In genomic region chr19:12769689-12770088, GRCh38 we compare ENCODE assay signal across 10 cellular contexts. TPM values are rescaled to one million over a fixed set of nuclear protein-coding genes. Genes with fewer than 3 reads are reported as not detected.
DNase-seq lines count a peak whose midpoint lies in the region; ATAC-seq, FAIRE-seq and TF ChIP-seq lines count a peak whose summit lies in the region.
"Had no signal": no experiment of that assay in that cellular context is flagged by ENCODE, and none has a peak within 500 bp of the region (broad histone marks: within the 10 kb centered on the region; RNA-seq: fewer than 3 reads in every experiment).

No MANE protein-coding gene starts in this region.

- peaks cover 9% of the 10 kb centered on the region; the same call in 1 of the 2 replicates for H3K4me1 ChIP-seq in GM23338 (ENCODE audit: insufficient read depth)

- TF ChIP-seq CTCF in GM23338 (conservative IDR thresholded peaks at IDR 0.05; ENCODE audit: low read depth in 2 of 2) = peak in 1 of 2 experiments; percentile 44; a peak in 2 of 4 replicates

- peaks cover 51% of the 10 kb centered on the region for H3K36me3 Mint-ChIP-seq in GM23338 (ENCODE audit: low read depth)

- no peak overlapping the region for H2AFZ ChIP-seq in GM23338
- H2AFZ ChIP-seq: PC-9 had no signal

- no peaks in the 10 kb centered on the region; the same call in 1 of the 2 replicates for H4K20me1 ChIP-seq in GM23338 (replicated peaks; ENCODE audit: insufficient read depth)

- H3F3A ChIP-seq in GM23338 (replicated peaks; ENCODE audit: low read depth) = peaks cover 32% of the 10 kb centered on the region

- DNase-seq in GM23338 (ENCODE audit: low spot score) = peak; percentile 94
- peak; percentile 26 to 33 (median 29) for DNase-seq in activated CD4-positive, CD25-positive, alpha-beta regulatory T cell (lab: John Stamatoyannopoulos, UW)
- DNase-seq in effector CD8-positive, alpha-beta T cell (lab: John Stamatoyannopoulos, UW) = peak; percentile 24
- DNase-seq in stimulated activated CD4-positive, alpha-beta T cell treated with anti-CD3 and anti-CD28 coated beads, Interleukin-12 subunit alpha, Interleukin-12 subunit beta, amount 100 ng/mL, for 48 hours (ENCODE audit: low read depth in 2 of 3, low spot score in 1 of 3) = peak in 2 of 3 donors; percentile 43 to 64
- no peak for DNase-seq in H54 (ENCODE audit: insufficient read length, low spot score)
- no peak for DNase-seq in mesenteric fat pad (ENCODE audit: low spot score)
- no peak for DNase-seq in Ammon's horn (ENCODE audit: low spot score)
- DNase-seq: left cardiac atrium, PC-9 had no signal

- no peaks in the 10 kb centered on the region for H3K9me2 ChIP-seq in GM23338 (ENCODE audit: insufficient read depth)

- peaks cover 26% of the 10 kb centered on the region for H3K4me1 Mint-ChIP-seq in GM23338

- H3K27me3 Mint-ChIP-seq in GM23338 (ENCODE audit: insufficient read depth, low read depth, poor library complexity) = peaks cover 28% of the 10 kb centered on the region

- H3K9me3 Mint-ChIP-seq in GM23338 = peaks cover 3% of the 10 kb centered on the region; the same call in 2 of the 3 replicates

- no peak for TF ChIP-seq POLR2A in H54 (IDR thresholded peaks at IDR 0.05; ENCODE audit: low read depth, low read length)

- H3K27ac ChIP-seq in GM23338 (ENCODE audit: low read depth) = peak overlapping the region; percentile 75; the same call in 1 of the 2 replicates
- H3K27ac ChIP-seq: PC-9 had no signal

- peak overlapping the region; percentile 42; the same call in 2 of the 3 replicates for H3K4me3 Mint-ChIP-seq in GM23338

- peak overlapping the region; percentile 76 for H3K4me2 ChIP-seq in GM23338
- H3K4me2 ChIP-seq: PC-9 had no signal

- no peaks in the 10 kb centered on the region for H3K27me3 ChIP-seq in GM23338 (ENCODE audit: insufficient read depth)

- peaks cover 9% of the 10 kb centered on the region; the same call in 1 of the 2 replicates for H3K79me2 ChIP-seq in GM23338 (replicated peaks; ENCODE audit: insufficient read depth)

- no peak overlapping the region for H3K27ac Mint-ChIP-seq in GM23338

- no peak for FAIRE-seq in H54 (lab: Jason Lieb, UNC)

- H3K4me3 ChIP-seq in GM23338 = peak overlapping the region; percentile 43; the same call in 1 of the 2 replicates
- H3K4me3 ChIP-seq: PC-9 had no signal

- 0 out of 2 replicates have a peak, but pooled peaks cover 10% of the 10 kb centered on the region for H3K36me3 ChIP-seq in GM23338 (ENCODE audit: insufficient read depth)

- ATAC-seq in GM23338 (peak; percentile 72), HG03354 (IDR thresholded peaks at IDR 0.05; ENCODE audit: poor library complexity, severe bottlenecking, unreplicated experiment) (no peak)

TF ChIP-seq in GM23338, 12 proteins besides CTCF, POLR2A, EP300 and RAD21:
- TF ChIP-seq ZNF114 (CRISPR knock-in tag; IDR thresholded peaks at IDR 0.05) (no peak), REST (IDR thresholded peaks at IDR 0.05; ENCODE audit: unreplicated experiment) (no peak), POLR2AphosphoS5 (IDR thresholded peaks at IDR 0.05; ENCODE audit: low read depth) (peak; percentile 39; the same call in 1 of the 2 replicates), ETS1 (IDR thresholded peaks at IDR 0.05) (no peak), STAT1 (IDR thresholded peaks at IDR 0.05; ENCODE audit: unreplicated experiment) (no peak), EZH2phosphoT487 (IDR thresholded peaks at IDR 0.05; ENCODE audit: unreplicated experiment) (no peak), CREB1 (CRISPR knock-in tag; IDR thresholded peaks at IDR 0.05; ENCODE audit: low read depth) (peak; percentile 55), JUNB (IDR thresholded peaks at IDR 0.05; ENCODE audit: unreplicated experiment) (no peak)

RNA-seq across cellular contexts. Expression of gene HOOK2, which starts 5.7 kb away (rescaled TPM):
- total RNA-seq in GM23338 (2014; rRNA removed; shearing (Covaris generic)) = 85.3 and 86.4 TPM in 2 replicates
- 46.9 and 56.9 TPM in 2 replicates for polyA plus RNA-seq in GM23338 (2016; fragmentation: Nextera tagmentation; extraction: Ambion mirVana)
- total RNA-seq in mesenteric fat pad = 57.7 TPM

RNA-seq across cellular contexts. Expression of gene BEST2, which starts 18.1 kb away (rescaled TPM):
- total RNA-seq in GM23338 (2014; rRNA removed; shearing (Covaris generic)) = 7.5 and 10.4 TPM in 2 replicates
- 1.2 and 1.3 TPM in 2 replicates for polyA plus RNA-seq in GM23338 (2016; fragmentation: Nextera tagmentation; extraction: Ambion mirVana)
- total RNA-seq in mesenteric fat pad = not detected
- total RNA-seq: left cardiac atrium, PC-9 had no signal

RNA-seq across cellular contexts. Expression of gene JUNB, which starts 21.6 kb away (rescaled TPM):
- 16.0 and 20.2 TPM in 2 replicates for total RNA-seq in GM23338 (2014; rRNA removed; shearing (Covaris generic))
- polyA plus RNA-seq in GM23338 (2016; fragmentation: Nextera tagmentation; extraction: Ambion mirVana) = 7.7 and 7.8 TPM in 2 replicates
- 800 TPM for total RNA-seq in mesenteric fat pad

RNA-seq across cellular contexts. Expression of gene PRDX2, which starts 31.9 kb away (rescaled TPM):
- total RNA-seq in GM23338 (2014; rRNA removed; shearing (Covaris generic)) = 465 and 486 TPM in 2 replicates
- 314 and 346 TPM in 2 replicates for polyA plus RNA-seq in GM23338 (2016; fragmentation: Nextera tagmentation; extraction: Ambion mirVana)
- total RNA-seq in mesenteric fat pad = 238 TPM

RNA-seq across cellular contexts. Expression of gene THSD8, which starts 32.2 kb away (rescaled TPM):
- total RNA-seq in GM23338 (2014; rRNA removed; shearing (Covaris generic)) = 0.38 TPM in 1 of 2 replicates, not detected in the other
- 38.5 and 42.2 TPM in 2 replicates for polyA plus RNA-seq in GM23338 (2016; fragmentation: Nextera tagmentation; extraction: Ambion mirVana)
- 2.1 TPM for total RNA-seq in mesenteric fat pad

Comparison
In these comparisons a context has a peak if more than half of its experiments do, and no peak if none do; other contexts are left out.
1. DNase-seq: peak in GM23338 (single experiment), activated CD4-positive, CD25-positive, alpha-beta regulatory T cell (4 of 4), effector CD8-positive, alpha-beta T cell (single experiment) and stimulated activated CD4-positive, alpha-beta T cell treated with anti-CD3 and anti-CD28 coated beads, Interleukin-12 subunit alpha, Interleukin-12 subunit beta, amount 100 ng/mL, for 48 hours (2 of 3); none in H54 (single experiment), mesenteric fat pad (single experiment) and Ammon's horn (single experiment).
2. RNA of gene JUNB, which starts 21.6 kb away (total RNA-seq): 800 TPM in mesenteric fat pad (single experiment); 16.0 to 20.2 TPM in GM23338; every median in the first group is over 10 times any median in the second.